In genomic region chr1:35717911-35718476, GRCh38 we compare ENCODE assay signal across 8 cellular contexts. TPM values are rescaled to one million over a fixed set of nuclear protein-coding genes. Genes with fewer than 3 reads are reported as not detected.
A peak's percentile ranks its signal among the peaks of the same experiment; 100 is the strongest.
DNase-seq lines count a peak whose midpoint lies in the region; ATAC-seq and TF ChIP-seq lines count a peak whose summit lies in the region.

No MANE protein-coding gene starts in this region.

- peaks cover 20% of the 10 kb centered on the region for H3K36me3 ChIP-seq in OCI-LY1 (ENCODE audit: insufficient read depth, low read length)
- H3K36me3 ChIP-seq in breast epithelium: no peaks in the 10 kb centered on the region

- peak overlapping the region; percentile 82 for H3K9ac ChIP-seq in OCI-LY1 (ENCODE audit: low read length)

- no peaks in the 10 kb centered on the region for H3K79me2 ChIP-seq in OCI-LY1 (ENCODE audit: insufficient read depth, low read length)

- H4K20me1 ChIP-seq in OCI-LY1 (ENCODE audit: insufficient read depth, low read length): no peaks in the 10 kb centered on the region

- ATAC-seq in GM18867 (IDR thresholded peaks at IDR 0.05; ENCODE audit: unreplicated experiment) (no peak), GM21825 (IDR thresholded peaks at IDR 0.05; ENCODE audit: unreplicated experiment) (no peak)

- H3K4me3 ChIP-seq in OCI-LY1 (ENCODE audit: low read depth, low read length, poor library complexity, severe bottlenecking) (peak overlapping the region; percentile 82), breast epithelium (peak overlapping the region; percentile 74 to 84 (median 82)), skin epidermis (peak overlapping the region; percentile 52 to 92 (median 75))

- H3K9me3 ChIP-seq in OCI-LY1 (ENCODE audit: low read length) (no peaks in the 10 kb centered on the region), breast epithelium (no peaks in the 10 kb centered on the region)

- H3K4me3 Mint-ChIP-seq in activated naive CD4-positive, alpha-beta T cell treated with anti-CD3 and anti-CD28 coated beads, Interleukin-2, amount 50 U/mL, for 24 hours: peak overlapping the region; percentile 86

- no peak for TF ChIP-seq POLR2A in breast epithelium (IDR thresholded peaks at IDR 0.05)

- peak overlapping the region; percentile 61 for H3K27ac Mint-ChIP-seq in activated naive CD4-positive, alpha-beta T cell treated with anti-CD3 and anti-CD28 coated beads, Interleukin-2, amount 50 U/mL, for 24 hours

- H3K4me2 ChIP-seq in OCI-LY1 (ENCODE audit: low read length): peak overlapping the region; percentile 75

- H3K27me3 ChIP-seq in OCI-LY1 (ENCODE audit: insufficient read depth, low read length): no peaks in the 10 kb centered on the region
- H3K27me3 ChIP-seq in breast epithelium: no peaks in the 10 kb centered on the region

- H3K4me1 ChIP-seq in OCI-LY1 (ENCODE audit: insufficient read depth, low read length, severe bottlenecking) (peaks cover 33% of the 10 kb centered on the region), breast epithelium (peaks cover 0 to 6% of the 10 kb centered on the region in 2 donors)

- no peaks in the 10 kb centered on the region for H3K9me2 ChIP-seq in OCI-LY1 (ENCODE audit: low read depth, low read length)

- no peak for DNase-seq in activated naive CD4-positive, alpha-beta T cell treated with anti-CD3 and anti-CD28 coated beads, Interleukin-2, amount 50 U/mL, for 16 hours
- DNase-seq in breast epithelium (ENCODE audit: low spot score in 2 of 2) (no peak), iris pigment epithelial cell (ENCODE audit: low read depth) (peak; percentile 75)

- H3K27ac ChIP-seq in OCI-LY1 (ENCODE audit: low read depth, low read length, poor library complexity, severe bottlenecking): peak overlapping the region; percentile 24
- H3K27ac ChIP-seq in breast epithelium: peak overlapping the region; percentile 60 to 88
- H3K27ac ChIP-seq in skin epidermis: peak overlapping the region; percentile 20 to 94 (median 86)

- intact Hi-C loops in breast epithelium (cut with DNase I; ENCODE audit: low total_unique reads): no loop called here

- H3K36me3 Mint-ChIP-seq in activated naive CD4-positive, alpha-beta T cell treated with anti-CD3 and anti-CD28 coated beads, Interleukin-2, amount 50 U/mL, for 24 hours: peaks cover 4% of the 10 kb centered on the region

- TF ChIP-seq CTCF in OCI-LY1 (IDR thresholded peaks at IDR 0.05; ENCODE audit: low read length): no peak
- no peak for TF ChIP-seq CTCF in breast epithelium (IDR thresholded peaks at IDR 0.05)

- peaks cover 35% of the 10 kb centered on the region for H3K4me1 Mint-ChIP-seq in activated naive CD4-positive, alpha-beta T cell treated with anti-CD3 and anti-CD28 coated beads, Interleukin-2, amount 50 U/mL, for 24 hours

- no peaks in the 10 kb centered on the region for H3K27me3 Mint-ChIP-seq in activated naive CD4-positive, alpha-beta T cell treated with anti-CD3 and anti-CD28 coated beads, Interleukin-2, amount 50 U/mL, for 24 hours

- no peak overlapping the region for H2AFZ ChIP-seq in OCI-LY1 (ENCODE audit: low read length)

- H3K9me3 Mint-ChIP-seq in activated naive CD4-positive, alpha-beta T cell treated with anti-CD3 and anti-CD28 coated beads, Interleukin-2, amount 50 U/mL, for 24 hours: no peaks in the 10 kb centered on the region

- H3F3A ChIP-seq in OCI-LY1 (ENCODE audit: insufficient read depth, low read length): no peaks in the 10 kb centered on the region

RNA-seq across cellular contexts. Expression of gene C1orf216, which starts 0.7 kb away (rescaled TPM):
- 10 to 100 TPM in 2 of 3 donors, 1 to 10 TPM in 1; 8.2 to 16.0 (median 13.1) TPM for total RNA-seq in breast epithelium

RNA-seq across cellular contexts. Expression of gene CLSPN, which starts 51.8 kb away (rescaled TPM):
- total RNA-seq in breast epithelium: under 1 TPM; 0.15 to 0.48 (median 0.33) TPM

Comparison
In these comparisons a context has a peak if more than half of its experiments do, and no peak if none do; other contexts are left out.
1. H3K27ac ChIP-seq: peak in every context shown above with its lines; median percentile 86 in skin epidermis; 74 in breast epithelium; 24 in OCI-LY1.